Comparison of ENCODE assay signal across 19 cellular contexts in the genomic region with DNA sequence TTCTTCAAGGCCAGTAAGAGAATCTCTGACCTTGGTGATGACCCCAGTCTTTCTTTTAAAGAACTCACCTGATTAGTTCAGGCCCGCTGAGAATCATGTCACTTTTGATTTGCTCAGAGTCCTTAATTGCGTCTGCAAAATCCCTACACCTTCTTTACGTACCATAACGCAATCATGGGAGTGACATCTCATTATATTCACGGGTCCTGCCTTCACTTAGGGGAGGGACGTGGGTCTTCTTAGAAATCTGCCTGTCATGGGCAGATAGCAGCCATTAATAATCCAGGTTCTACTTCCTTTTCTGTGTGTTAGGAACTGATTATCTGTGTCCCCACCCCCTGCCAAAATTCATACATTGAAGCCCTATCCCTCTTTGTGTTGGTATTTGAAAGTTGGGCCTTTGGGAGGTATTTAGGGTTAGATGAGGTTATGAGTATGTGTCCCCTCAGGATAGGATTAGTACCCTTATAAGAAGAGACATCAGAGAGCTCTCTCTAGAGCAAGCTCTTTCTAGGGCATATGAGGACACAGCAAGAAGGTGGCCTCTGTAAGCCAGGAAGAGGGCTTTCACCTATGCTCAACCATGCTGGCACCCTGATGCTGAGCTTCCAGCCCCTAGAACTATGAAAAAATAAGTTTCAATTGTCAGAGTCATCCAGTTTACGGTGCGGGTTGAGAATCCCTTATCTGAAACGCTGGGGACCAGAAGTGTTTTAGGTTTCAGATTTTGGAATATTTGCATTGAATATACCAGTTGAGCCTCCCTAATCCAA.
"Had no signal": no experiment of that assay in that cellular context is flagged by ENCODE, and none has a peak within 500 bp of the region (broad histone marks: within the 10 kb centered on the region; RNA-seq: fewer than 3 reads in every experiment).

No MANE protein-coding gene starts in this region.

- H3K4me1 ChIP-seq: pancreas had no signal

- FAIRE-seq: bronchial epithelial cell, endothelial cell of umbilical vein, pancreas had no signal

- H3K27me3 ChIP-seq: adrenal gland, esophagus squamous epithelium, heart right ventricle, pancreas, right lobe of liver had no signal

- H3K4me2 ChIP-seq: smooth muscle cell had no signal

- H3K9me3 Mint-ChIP-seq: activated CD4-positive, alpha-beta memory T cell treated with anti-CD3 and anti-CD28 coated beads for 36 hours; activated T-helper 1 cell treated with anti-CD3 and anti-CD28 coated beads, Interleukin-12 subunit alpha, Interleukin-12 subunit beta, Interleukin-2, Interleukin-4 antibody, amounts not matched to agents 30 ng/mL and 10 ng/mL and 1 ng/mL, durations not matched to agents 14 hours and 24 hours and 36 hours; immature natural killer cell; stimulated activated memory B cell treated with anti-CD40 and anti-IgM and Interleukin-4, amounts not matched to agents 10 μg/mL and 1 μg/mL and 100 μg/mL, for 72 hours; T-helper 1 cell treated with Interleukin-12 subunit alpha and Interleukin-12 subunit beta and Interleukin-4 antibody, amounts not matched to agents 30 μg/mL and 1 μg/mL, for 36 hours had no signal

- H3K4me3 Mint-ChIP-seq: activated CD4-positive, alpha-beta memory T cell treated with anti-CD3 and anti-CD28 coated beads for 36 hours; activated T-helper 1 cell treated with anti-CD3 and anti-CD28 coated beads, Interleukin-12 subunit alpha, Interleukin-12 subunit beta, Interleukin-2, Interleukin-4 antibody, amounts not matched to agents 30 ng/mL and 10 ng/mL and 1 ng/mL, durations not matched to agents 14 hours and 24 hours and 36 hours; immature natural killer cell; stimulated activated memory B cell treated with anti-CD40 and anti-IgM and Interleukin-4, amounts not matched to agents 10 μg/mL and 1 μg/mL and 100 μg/mL, for 72 hours; T-helper 1 cell treated with Interleukin-12 subunit alpha and Interleukin-12 subunit beta and Interleukin-4 antibody, amounts not matched to agents 30 μg/mL and 1 μg/mL, for 36 hours had no signal

- H3K27ac ChIP-seq: adrenal gland, esophagus squamous epithelium, heart right ventricle, left ventricle myocardium inferior, pancreas, right lobe of liver had no signal

- DNase-seq: activated CD4-positive, alpha-beta memory T cell treated with anti-CD3 and anti-CD28 coated beads for 36 hours; activated CD8-positive, alpha-beta memory T cell treated with anti-CD3 and anti-CD28 coated beads, Interleukin-2, amount 50 U/mL, for 4 hours; adrenal gland; cerebellar nuclear complex; cortex of kidney; esophagus squamous epithelium; heart right ventricle; immature natural killer cell; kidney glomerular epithelial cell; left ventricle myocardium inferior; pancreas; right lobe of liver; stimulated activated CD4-positive, alpha-beta T cell treated with anti-CD3 and anti-CD28 coated beads, Interleukin-4, amount 100 ng/mL, for 24 hours had no signal

- H3K4me3 ChIP-seq: adrenal gland, esophagus squamous epithelium, heart right ventricle, left ventricle myocardium inferior, pancreas, right lobe of liver, smooth muscle cell had no signal

- H3K27me3 Mint-ChIP-seq: activated CD4-positive, alpha-beta memory T cell treated with anti-CD3 and anti-CD28 coated beads for 36 hours; stimulated activated memory B cell treated with anti-CD40 and anti-IgM and Interleukin-4, amounts not matched to agents 10 μg/mL and 1 μg/mL and 100 μg/mL, for 72 hours had no signal

- H3K9me3 ChIP-seq: adrenal gland, esophagus squamous epithelium, heart right ventricle, left ventricle myocardium inferior, pancreas, right lobe of liver had no signal

- H3K27ac Mint-ChIP-seq: activated CD4-positive, alpha-beta memory T cell treated with anti-CD3 and anti-CD28 coated beads for 36 hours; activated T-helper 1 cell treated with anti-CD3 and anti-CD28 coated beads, Interleukin-12 subunit alpha, Interleukin-12 subunit beta, Interleukin-2, Interleukin-4 antibody, amounts not matched to agents 30 ng/mL and 10 ng/mL and 1 ng/mL, durations not matched to agents 14 hours and 24 hours and 36 hours; stimulated activated memory B cell treated with anti-CD40 and anti-IgM and Interleukin-4, amounts not matched to agents 10 μg/mL and 1 μg/mL and 100 μg/mL, for 72 hours; T-helper 1 cell treated with Interleukin-12 subunit alpha and Interleukin-12 subunit beta and Interleukin-4 antibody, amounts not matched to agents 30 μg/mL and 1 μg/mL, for 36 hours had no signal

- ATAC-seq: heart right ventricle; pancreas; right lobe of liver; stimulated activated memory B cell treated with anti-CD40 and anti-IgM and Interleukin-4, amounts not matched to agents 10 μg/mL and 1 μg/mL and 100 μg/mL, for 72 hours had no signal
